In the genomic region with DNA sequence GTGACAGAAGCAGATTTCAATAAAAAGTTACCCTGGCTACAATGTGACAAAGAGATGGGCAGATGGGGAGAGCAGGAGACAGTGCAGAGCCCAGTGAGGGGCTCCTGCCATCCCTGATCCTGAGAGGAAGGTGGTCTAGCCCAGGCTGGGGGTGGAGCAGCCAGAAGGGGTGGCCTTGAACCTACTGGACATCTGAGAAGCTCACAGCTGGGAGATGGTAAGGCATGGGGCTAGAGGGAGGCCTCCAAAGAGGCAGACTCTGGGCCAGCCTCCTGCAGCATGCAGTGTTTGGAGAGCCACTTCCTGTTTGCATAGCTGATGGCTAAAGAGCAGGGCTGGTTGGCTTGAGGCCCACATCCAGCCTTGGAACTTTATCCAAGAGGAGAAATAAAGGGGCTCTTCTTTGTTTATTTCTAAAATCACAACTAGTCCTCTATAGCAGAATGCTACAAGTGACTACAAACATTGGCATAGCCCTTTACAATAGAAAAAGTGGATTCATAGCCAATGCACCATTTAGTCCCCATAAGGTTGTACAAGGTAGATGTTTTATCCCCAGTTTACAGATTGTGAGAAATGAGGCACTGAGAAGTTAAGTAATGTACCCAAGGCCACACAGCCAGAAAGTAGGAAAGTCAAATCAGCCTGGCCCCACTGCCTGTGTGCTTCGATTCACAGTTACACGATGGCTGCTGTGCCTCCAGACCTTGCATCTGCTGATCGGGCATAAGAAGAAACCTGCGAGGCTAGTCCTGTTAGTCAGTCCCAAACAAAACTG, we compare ENCODE assay signal across 13 cellular contexts. TPM values are rescaled to one million over a fixed set of nuclear protein-coding genes. Genes with fewer than 3 reads are reported as not detected.
DNase-seq lines count a peak whose midpoint lies in the region; FAIRE-seq and TF ChIP-seq lines count a peak whose summit lies in the region.
"Had no signal": no experiment of that assay in that cellular context is flagged by ENCODE, and none has a peak within 500 bp of the region (broad histone marks: within the 10 kb centered on the region; RNA-seq: fewer than 3 reads in every experiment).

No MANE protein-coding gene starts in this region.

- no peaks in the 10 kb centered on the region for H3K9me3 ChIP-seq in esophagus muscularis mucosa
- H3K9me3 ChIP-seq in effector memory CD4-positive, alpha-beta T cell (ENCODE audit: control insufficient read depth, low read length): no peaks in the 10 kb centered on the region
- H3K9me3 ChIP-seq: ascending aorta had no signal

- H3K4me3 ChIP-seq in esophagus muscularis mucosa: no peak overlapping the region
- no peak overlapping the region for H3K4me3 ChIP-seq in effector memory CD4-positive, alpha-beta T cell (ENCODE audit: insufficient read depth, low read depth, low read length, poor library complexity, severe bottlenecking)
- H3K4me3 ChIP-seq: ascending aorta had no signal

- TF ChIP-seq EP300 in esophagus muscularis mucosa (IDR thresholded peaks at IDR 0.05): no peak

- no peak for FAIRE-seq in urothelium cell line (lab: Jason Lieb, UNC)
- FAIRE-seq: A204.1 had no signal

- WGBS in esophagus muscularis mucosa: 97% methylated on average over 4 of the region's 4 CpGs

- H3K27me3 ChIP-seq in esophagus muscularis mucosa: peaks cover 6 to 68% (median 21%) of the 10 kb centered on the region in 4 donors
- H3K27me3 ChIP-seq in effector memory CD4-positive, alpha-beta T cell (replicated peaks; ENCODE audit: control insufficient read depth, insufficient read depth, low read length, poor library complexity, severe bottlenecking): peaks cover 26% of the 10 kb centered on the region

- intact Hi-C loops in esophagus muscularis mucosa (cut with DNase I): no loop called here

- no peak for TF ChIP-seq POLR2A in esophagus muscularis mucosa (IDR thresholded peaks at IDR 0.05; ENCODE audit: low read depth)

- peak in 2 of 3 experiments; percentile 36 to 61 for DNase-seq in NCI-H1417 (lab: John Stamatoyannopoulos, UW)
- no peak for DNase-seq in NCI-H1417 treated with DMSO at 0.1 percent for 48 hours (lab: John Stamatoyannopoulos, UW)
- peak; percentile 74 for DNase-seq in NCI-H1092 treated with DMSO at 0.1 percent for 48 hours (lab: John Stamatoyannopoulos, UW)
- DNase-seq in esophagus muscularis mucosa (ENCODE audit: extremely low spot score): no peak
- peak; percentile 6 for DNase-seq in non-pigmented ciliary epithelial cell (ENCODE audit: low read depth)
- no peak for DNase-seq in urothelium cell line (ENCODE audit: low spot score)
- no peak for DNase-seq in effector memory CD4-positive, alpha-beta T cell
- no peak for DNase-seq in activated CD8-positive, alpha-beta memory T cell treated with anti-CD3 and anti-CD28 coated beads, Interleukin-2, amount 50 U/mL, for 48 hours
- DNase-seq: activated CD4-positive, CD25-positive, alpha-beta regulatory T cell; hypothalamus had no signal

- peaks cover 45 to 83% (median 63%) of the 10 kb centered on the region in 4 donors for H3K4me1 ChIP-seq in esophagus muscularis mucosa
- H3K4me1 ChIP-seq in effector memory CD4-positive, alpha-beta T cell (ENCODE audit: control insufficient read depth, insufficient read depth, low read length, poor library complexity, severe bottlenecking): peaks cover 30% of the 10 kb centered on the region

- TF ChIP-seq CTCF in esophagus muscularis mucosa (IDR thresholded peaks at IDR 0.05): no peak

- peak overlapping the region in 3 of 4 donors; percentile 48 to 61 (median 52) for H3K27ac ChIP-seq in esophagus muscularis mucosa (replicated peaks in 1 of 4)
- no peak overlapping the region for H3K27ac ChIP-seq in effector memory CD4-positive, alpha-beta T cell (ENCODE audit: insufficient read depth, low read length, poor library complexity, severe bottlenecking)
- H3K27ac ChIP-seq: ascending aorta, HL-60 had no signal

- H3K36me3 ChIP-seq in esophagus muscularis mucosa: no peaks in the 10 kb centered on the region
- no peaks in the 10 kb centered on the region for H3K36me3 ChIP-seq in effector memory CD4-positive, alpha-beta T cell (ENCODE audit: control insufficient read depth, insufficient read depth, low read length)
- H3K36me3 ChIP-seq: ascending aorta had no signal

RNA-seq across cellular contexts. Expression of gene EFCC1, which starts 4.6 kb away (rescaled TPM):
- 10 to 100 TPM in 1 of 4 donors, 1 to 10 TPM in 3; 5.8 to 15.8 (median 7.9) TPM for total RNA-seq in esophagus muscularis mucosa

RNA-seq across cellular contexts. Expression of gene CFAP92, which starts 11.8 kb away (rescaled TPM):
- total RNA-seq in esophagus muscularis mucosa: 1 to 10 TPM in 1 of 4 donors, under 1 TPM in 3; 0.19 to 1.2 (median 0.47) TPM
- total RNA-seq: ascending aorta had no signal

RNA-seq across cellular contexts. Expression of gene GP9, which starts 54.9 kb away (rescaled TPM):
- total RNA-seq in esophagus muscularis mucosa: under 1 TPM in 1 of 4 donors, not detected in 3; 0.50 TPM
- total RNA-seq: ascending aorta had no signal

Comparison
In these comparisons a context has a peak if more than half of its experiments do, and no peak if none do; other contexts are left out.
1. DNase-seq: peak in NCI-H1417 (2 of 3), NCI-H1092 treated with DMSO at 0.1 percent for 48 hours (single experiment) and non-pigmented ciliary epithelial cell (single experiment); none in NCI-H1417 treated with DMSO at 0.1 percent for 48 hours (single experiment), esophagus muscularis mucosa (single experiment), urothelium cell line (single experiment), effector memory CD4-positive, alpha-beta T cell (0 of 3) and activated CD8-positive, alpha-beta memory T cell treated with anti-CD3 and anti-CD28 coated beads, Interleukin-2, amount 50 U/mL, for 48 hours (single experiment).